36 cellular contexts compared by ENCODE assay signal in the genomic region with DNA sequence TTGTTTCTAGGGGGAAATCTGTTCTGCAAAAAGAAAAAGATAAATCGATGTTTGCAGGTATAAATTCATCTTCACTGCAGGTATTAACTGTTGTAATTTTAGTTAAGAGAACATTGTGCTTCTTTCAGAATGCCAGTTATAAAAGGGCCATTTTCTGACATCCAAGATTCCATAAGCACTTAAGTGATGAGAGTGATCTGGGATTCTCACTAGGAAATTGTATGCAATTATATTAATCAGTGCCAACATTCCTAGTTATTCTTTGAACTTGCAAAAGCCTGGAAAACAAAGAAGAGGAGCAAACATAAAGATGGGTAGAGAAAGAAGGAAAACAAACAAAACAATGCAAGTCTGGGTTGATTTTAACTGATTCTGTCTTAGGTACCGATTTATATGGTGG. TPM values are rescaled to one million over a fixed set of nuclear protein-coding genes. Genes with fewer than 3 reads are reported as not detected.
"Had no signal": no experiment of that assay in that cellular context is flagged by ENCODE, and none has a peak within 500 bp of the region (broad histone marks: within the 10 kb centered on the region; RNA-seq: fewer than 3 reads in every experiment).

No MANE protein-coding gene starts in this region.

- ATAC-seq: activated CD8-positive, alpha-beta memory T cell treated with anti-CD3 and anti-CD28 coated beads, Interleukin-2, amount 10 ng/mL, durations not matched to agents 7 days and 5 days; activated CD8-positive, alpha-beta T cell treated with anti-CD3 and anti-CD28 coated beads, Interleukin-2, amount 10 ng/mL, durations not matched to agents 7 days and 5 days; activated naive CD4-positive, alpha-beta T cell treated with anti-CD3 and anti-CD28 coated beads, Interleukin-2, amount 50 U/mL, for 72 hours; activated T-cell treated with anti-CD3 and anti-CD28 coated beads, Interleukin-2, amount 50 U/mL, for 72 hours; activated T-helper 17 cell treated with anti-CD3 and anti-CD28 coated beads, Interleukin-2, amount 50 U/mL, for 72 hours; body of pancreas had no signal

- FAIRE-seq: astrocyte, colon, TTC549 had no signal

- DNase-seq: activated B cell treated with CpG ODN at 0.5 μM for 24 hours; activated CD4-positive, alpha-beta memory T cell treated with anti-CD3 and anti-CD28 coated beads, Interleukin-2, amount 10 ng/mL, durations not matched to agents 7 days and 5 days; activated CD4-positive, alpha-beta T cell treated with anti-CD3 and anti-CD28 coated beads for 4 hours; activated CD4-positive, alpha-beta T cell treated with anti-CD3 and anti-CD28 coated beads, Interleukin-2, amount 10 ng/mL, durations not matched to agents 24 days and 14 days; activated CD4-positive, alpha-beta T cell treated with anti-CD3 and anti-CD28 coated beads, Interleukin-2, amount 50 U/mL, for 1 hour; activated CD4-positive, alpha-beta T cell treated with anti-CD3 and anti-CD28 coated beads, Interleukin-2, amount 50 U/mL, for 4 hours; activated CD4-positive, CD25-positive, alpha-beta regulatory T cell treated with anti-CD3 and anti-CD28 coated beads, Interleukin-2, amount 50 U/mL, for 72 hours; activated CD8-positive, alpha-beta memory T cell treated with anti-CD3 and anti-CD28 coated beads for 24 hours; activated CD8-positive, alpha-beta memory T cell treated with anti-CD3 and anti-CD28 coated beads, Interleukin-2, amount 10 ng/mL, durations not matched to agents 7 days and 5 days; activated CD8-positive, alpha-beta memory T cell treated with anti-CD3 and anti-CD28 coated beads, Interleukin-2, amount 50 U/mL, for 48 hours; activated CD8-positive, alpha-beta T cell treated with anti-CD3 and anti-CD28 coated beads, Interleukin-2, amount 10 ng/mL, durations not matched to agents 7 days and 5 days; activated effector memory CD4-positive, alpha-beta T cell treated with anti-CD3 and anti-CD28 coated beads, Interleukin-2, amount 50 U/mL, for 16 hours; activated gamma-delta T cell treated with Interleukin-2 at 50 U/mL for 16 hours; activated naive CD4-positive, alpha-beta T cell; activated naive CD4-positive, alpha-beta T cell treated with anti-CD3 and anti-CD28 coated beads for 36 hours; activated naive CD4-positive, alpha-beta T cell treated with anti-CD3 and anti-CD28 coated beads, Interleukin-2, amount 50 U/mL, for 16 hours; activated naive CD8-positive, alpha-beta T cell treated with anti-CD3 and anti-CD28 coated beads for 36 hours; activated T-cell treated with anti-CD3 and anti-CD28 coated beads, Interleukin-2, amount 50 U/mL, for 24 hours; activated T-cell treated with anti-CD3 and anti-CD28 coated beads, Interleukin-2, amount 50 U/mL, for 72 hours; adrenal gland; amniotic stem cell; aorta; body of pancreas; brain microvascular endothelial cell; central memory CD4-positive, alpha-beta T cell; T-helper 2 cell; T-helper 9 cell had no signal

RNA-seq across cellular contexts. Expression of a gene that starts 5.4 kb away (rescaled TPM):
- total RNA-seq: activated B cell treated with CpG ODN at 0.5 μM for 24 hours; activated CD4-positive, alpha-beta memory T cell treated with anti-CD3 and anti-CD28 coated beads, Interleukin-2, amount 10 ng/mL, durations not matched to agents 7 days and 5 days; activated CD4-positive, alpha-beta T cell treated with anti-CD3 and anti-CD28 coated beads, Interleukin-2, amount 10 ng/mL, durations not matched to agents 24 days and 14 days; activated CD8-positive, alpha-beta memory T cell treated with anti-CD3 and anti-CD28 coated beads, Interleukin-2, amount 10 ng/mL, durations not matched to agents 7 days and 5 days; activated CD8-positive, alpha-beta T cell treated with anti-CD3 and anti-CD28 coated beads, Interleukin-2, amount 10 ng/mL, durations not matched to agents 7 days and 5 days; activated naive CD4-positive, alpha-beta T cell treated with anti-CD3 and anti-CD28 coated beads for 36 hours; activated naive CD4-positive, alpha-beta T cell treated with anti-CD3 and anti-CD28 coated beads, Interleukin-2, amount 50 U/mL, for 72 hours; activated naive CD8-positive, alpha-beta T cell treated with anti-CD3 and anti-CD28 coated beads for 36 hours; activated T-cell treated with anti-CD3 and anti-CD28 coated beads, Interleukin-2, amount 50 U/mL, for 72 hours; activated T-helper 1 cell treated with anti-CD3 and anti-CD28 coated beads, Interleukin-12 subunit alpha, Interleukin-12 subunit beta, Interleukin-2, Interleukin-4 antibody, amounts not matched to agents 30 ng/mL and 10 ng/mL and 1 ng/mL, durations not matched to agents 14 hours and 24 hours and 36 hours; activated T-helper 17 cell treated with anti-CD3 and anti-CD28 coated beads, Interleukin-2, amount 50 U/mL, for 72 hours; adrenal gland; aorta; astrocyte; body of pancreas; breast epithelium; cardiac septum; cerebellum had no signal
- polyA plus RNA-seq: aorta had no signal
